Comparison of ENCODE assay signal across 17 cellular contexts in genomic region chr11:124880958-124881357, GRCh38. TPM values are rescaled to one million over a fixed set of nuclear protein-coding genes. Genes with fewer than 3 reads are reported as not detected.
DNase-seq lines count a peak whose midpoint lies in the region; ATAC-seq and TF ChIP-seq lines count a peak whose summit lies in the region.
"Had no signal": no experiment of that assay in that cellular context is flagged by ENCODE, and none has a peak within 500 bp of the region (broad histone marks: within the 10 kb centered on the region; RNA-seq: fewer than 3 reads in every experiment).

No MANE protein-coding gene starts in this region.

- no peaks in the 10 kb centered on the region for H3K9me3 Mint-ChIP-seq in activated naive CD8-positive, alpha-beta T cell treated with anti-CD3 and anti-CD28 coated beads, Interleukin-2, amount 10 ng/mL, durations not matched to agents 7 days and 5 days
- H3K9me3 Mint-ChIP-seq in activated naive CD8-positive, alpha-beta T cell treated with anti-CD3 and anti-CD28 coated beads, Interleukin-2, amount 50 U/mL, for 24 hours: no peaks in the 10 kb centered on the region
- H3K9me3 Mint-ChIP-seq in nephron progenitor cell: no peaks in the 10 kb centered on the region
- no peaks in the 10 kb centered on the region for H3K9me3 Mint-ChIP-seq in type B pancreatic cell
- H3K9me3 Mint-ChIP-seq in stimulated activated naive B cell treated with anti-CD40 and anti-IgM and Interleukin-4, amounts not matched to agents 10 μg/mL and 1 μg/mL and 100 μg/mL, for 72 hours: no peaks in the 10 kb centered on the region
- H3K9me3 Mint-ChIP-seq: CD4-positive, alpha-beta memory T cell had no signal

- POLR2A ChIA-PET in activated naive CD8-positive, alpha-beta T cell treated with anti-CD3 and anti-CD28 coated beads, Interleukin-2, amount 10 ng/mL, durations not matched to agents 7 days and 5 days (lab: Charles Lee): interaction anchor here (1.4 kb wide), 1 partner anchor 73 kb away, joined by 5 read pairs; the partner anchor contains the start of gene CCDC15
- POLR2A ChIA-PET in RWPE1 (lab: Yijun Ruan, JAX; ENCODE audit: low non-redundant PET): no interaction called here

- peaks cover 4% of the 10 kb centered on the region for H3K27me3 Mint-ChIP-seq in activated naive CD8-positive, alpha-beta T cell treated with anti-CD3 and anti-CD28 coated beads, Interleukin-2, amount 10 ng/mL, durations not matched to agents 7 days and 5 days
- no peaks in the 10 kb centered on the region for H3K27me3 Mint-ChIP-seq in activated naive CD8-positive, alpha-beta T cell treated with anti-CD3 and anti-CD28 coated beads, Interleukin-2, amount 50 U/mL, for 24 hours
- H3K27me3 Mint-ChIP-seq in nephron progenitor cell (ENCODE audit: low read depth, poor library complexity): peaks cover 31% of the 10 kb centered on the region
- peaks cover 19% of the 10 kb centered on the region for H3K27me3 Mint-ChIP-seq in type B pancreatic cell
- peaks cover 52 to 58% of the 10 kb centered on the region in 2 donors for H3K27me3 Mint-ChIP-seq in stimulated activated naive B cell treated with anti-CD40 and anti-IgM and Interleukin-4, amounts not matched to agents 10 μg/mL and 1 μg/mL and 100 μg/mL, for 72 hours

- no peaks in the 10 kb centered on the region for H3K36me3 Mint-ChIP-seq in activated naive CD8-positive, alpha-beta T cell treated with anti-CD3 and anti-CD28 coated beads, Interleukin-2, amount 10 ng/mL, durations not matched to agents 7 days and 5 days
- H3K36me3 Mint-ChIP-seq in activated naive CD8-positive, alpha-beta T cell treated with anti-CD3 and anti-CD28 coated beads, Interleukin-2, amount 50 U/mL, for 24 hours (ENCODE audit: low read depth): no peaks in the 10 kb centered on the region
- H3K36me3 Mint-ChIP-seq in nephron progenitor cell (ENCODE audit: low read depth) (no peaks in the 10 kb centered on the region), type B pancreatic cell (no peaks in the 10 kb centered on the region)
- no peaks in the 10 kb centered on the region for H3K36me3 Mint-ChIP-seq in stimulated activated naive B cell treated with anti-CD40 and anti-IgM and Interleukin-4, amounts not matched to agents 10 μg/mL and 1 μg/mL and 100 μg/mL, for 72 hours
- H3K36me3 Mint-ChIP-seq: CD14-positive monocyte; CD4-positive, alpha-beta memory T cell had no signal

- no peak for DNase-seq in activated naive CD8-positive, alpha-beta T cell treated with anti-CD3 and anti-CD28 coated beads, Interleukin-2, amount 10 ng/mL, durations not matched to agents 7 days and 5 days
- DNase-seq in activated naive CD8-positive, alpha-beta T cell treated with anti-CD3 and anti-CD28 coated beads, Interleukin-2, amount 50 U/mL, for 24 hours: no peak
- no peak for DNase-seq in RWPE1 (ENCODE audit: low spot score)
- DNase-seq in nephron progenitor cell: no peak
- peak; percentile 34 for DNase-seq in type B pancreatic cell (ENCODE audit: extremely low spot score, unreplicated experiment)
- no peak for DNase-seq in NCI-H2196 (lab: John Stamatoyannopoulos, UW; ENCODE audit: unreplicated experiment)
- DNase-seq in activated gamma-delta T cell treated with Interleukin-2 at 50 U/mL for 16 hours: no peak
- DNase-seq in stimulated activated naive B cell treated with anti-CD40 and anti-IgM and Interleukin-4, amounts not matched to agents 10 μg/mL and 1 μg/mL and 100 μg/mL, for 72 hours: no peak
- DNase-seq: ACHN; BE2C; CD4-positive, alpha-beta memory T cell; DMS79 treated with DMSO at 0.1 percent for 48 hours; GF-D8 had no signal

- peak overlapping the region; percentile 62 for H3K27ac Mint-ChIP-seq in activated naive CD8-positive, alpha-beta T cell treated with anti-CD3 and anti-CD28 coated beads, Interleukin-2, amount 10 ng/mL, durations not matched to agents 7 days and 5 days
- H3K27ac Mint-ChIP-seq in activated naive CD8-positive, alpha-beta T cell treated with anti-CD3 and anti-CD28 coated beads, Interleukin-2, amount 50 U/mL, for 24 hours: no peak overlapping the region
- H3K27ac Mint-ChIP-seq in nephron progenitor cell (peak overlapping the region; percentile 65), type B pancreatic cell (no peak overlapping the region)
- no peak overlapping the region for H3K27ac Mint-ChIP-seq in stimulated activated naive B cell treated with anti-CD40 and anti-IgM and Interleukin-4, amounts not matched to agents 10 μg/mL and 1 μg/mL and 100 μg/mL, for 72 hours
- H3K27ac Mint-ChIP-seq: CD14-positive monocyte, H9 had no signal

- H3K27ac ChIP-seq in RWPE1: peak overlapping the region; percentile 12
- H3K27ac ChIP-seq: HL-60 had no signal

- TF ChIP-seq CTCF in RWPE1 (conservative IDR thresholded peaks at IDR 0.05; ENCODE audit: low read depth): no peak
- TF ChIP-seq CTCF in nephron progenitor cell (IDR thresholded peaks at IDR 0.05): no peak
- no peak for TF ChIP-seq CTCF in type B pancreatic cell (conservative IDR thresholded peaks at IDR 0.05)

- H3K4me3 Mint-ChIP-seq in activated naive CD8-positive, alpha-beta T cell treated with anti-CD3 and anti-CD28 coated beads, Interleukin-2, amount 10 ng/mL, durations not matched to agents 7 days and 5 days: no peak overlapping the region
- H3K4me3 Mint-ChIP-seq in activated naive CD8-positive, alpha-beta T cell treated with anti-CD3 and anti-CD28 coated beads, Interleukin-2, amount 50 U/mL, for 24 hours: no peak overlapping the region
- H3K4me3 Mint-ChIP-seq in nephron progenitor cell (no peak overlapping the region), type B pancreatic cell (no peak overlapping the region)
- H3K4me3 Mint-ChIP-seq in stimulated activated naive B cell treated with anti-CD40 and anti-IgM and Interleukin-4, amounts not matched to agents 10 μg/mL and 1 μg/mL and 100 μg/mL, for 72 hours: no peak overlapping the region
- H3K4me3 Mint-ChIP-seq: CD14-positive monocyte; CD4-positive, alpha-beta memory T cell had no signal

- peaks cover 14% of the 10 kb centered on the region for H3K4me1 Mint-ChIP-seq in activated naive CD8-positive, alpha-beta T cell treated with anti-CD3 and anti-CD28 coated beads, Interleukin-2, amount 10 ng/mL, durations not matched to agents 7 days and 5 days
- H3K4me1 Mint-ChIP-seq in activated naive CD8-positive, alpha-beta T cell treated with anti-CD3 and anti-CD28 coated beads, Interleukin-2, amount 50 U/mL, for 24 hours: peaks cover 12% of the 10 kb centered on the region
- peaks cover 66% of the 10 kb centered on the region for H3K4me1 Mint-ChIP-seq in nephron progenitor cell
- peaks cover 12% of the 10 kb centered on the region for H3K4me1 Mint-ChIP-seq in type B pancreatic cell (ENCODE audit: unreplicated experiment)
- H3K4me1 Mint-ChIP-seq in stimulated activated naive B cell treated with anti-CD40 and anti-IgM and Interleukin-4, amounts not matched to agents 10 μg/mL and 1 μg/mL and 100 μg/mL, for 72 hours: peaks cover 12 to 18% of the 10 kb centered on the region in 2 donors

- CTCF ChIA-PET in RWPE1 (lab: Yijun Ruan, JAX): no interaction called here

- ATAC-seq in activated naive CD8-positive, alpha-beta T cell treated with anti-CD3 and anti-CD28 coated beads, Interleukin-2, amount 10 ng/mL, durations not matched to agents 7 days and 5 days (ENCODE audit: low read depth): no peak
- no peak for ATAC-seq in activated naive CD8-positive, alpha-beta T cell treated with anti-CD3 and anti-CD28 coated beads, Interleukin-2, amount 50 U/mL, for 24 hours
- no peak for ATAC-seq in stimulated activated naive B cell treated with anti-CD40 and anti-IgM and Interleukin-4, amounts not matched to agents 10 μg/mL and 1 μg/mL and 100 μg/mL, for 72 hours (replicated peaks)

RNA-seq across cellular contexts. Expression of gene ROBO3, which starts 15.7 kb away (rescaled TPM):
- 10 to 100 TPM; 19.6 to 23.7 TPM for total RNA-seq in activated naive CD8-positive, alpha-beta T cell treated with anti-CD3 and anti-CD28 coated beads, Interleukin-2, amount 10 ng/mL, durations not matched to agents 7 days and 5 days
- total RNA-seq in type B pancreatic cell (ENCODE audit: low replicate concordance): 5.5 and 27.4 TPM in 2 replicates

RNA-seq across cellular contexts. Expression of gene ROBO4, which starts 16.7 kb away (rescaled TPM):
- not detected for total RNA-seq in activated naive CD8-positive, alpha-beta T cell treated with anti-CD3 and anti-CD28 coated beads, Interleukin-2, amount 10 ng/mL, durations not matched to agents 7 days and 5 days
- total RNA-seq in type B pancreatic cell (ENCODE audit: low replicate concordance): not detected in 2 replicates
- total RNA-seq: CD4-positive, alpha-beta memory T cell; H1; H9 had no signal

RNA-seq across cellular contexts. Expression of gene HEPN1, which starts 38.1 kb away (rescaled TPM):
- total RNA-seq in activated naive CD8-positive, alpha-beta T cell treated with anti-CD3 and anti-CD28 coated beads, Interleukin-2, amount 10 ng/mL, durations not matched to agents 7 days and 5 days: not detected
- total RNA-seq in type B pancreatic cell (ENCODE audit: low replicate concordance): not detected in 2 replicates
- total RNA-seq: CD4-positive, alpha-beta memory T cell; H1; H9 had no signal

RNA-seq across cellular contexts. Expression of gene HEPACAM, which starts 54.9 kb away (rescaled TPM):
- not detected for total RNA-seq in activated naive CD8-positive, alpha-beta T cell treated with anti-CD3 and anti-CD28 coated beads, Interleukin-2, amount 10 ng/mL, durations not matched to agents 7 days and 5 days
- total RNA-seq in type B pancreatic cell (ENCODE audit: low replicate concordance): 0.43 TPM in 1 of 2 replicates, not detected in the other
- total RNA-seq: CD4-positive, alpha-beta memory T cell; H1; H9 had no signal

Comparison
In these comparisons a context has a peak if more than half of its experiments do, and no peak if none do; other contexts are left out.
1. H3K27ac Mint-ChIP-seq: peak in activated naive CD8-positive, alpha-beta T cell treated with anti-CD3 and anti-CD28 coated beads, Interleukin-2, amount 10 ng/mL, durations not matched to agents 7 days and 5 days (single experiment) and nephron progenitor cell (single experiment); none in activated naive CD8-positive, alpha-beta T cell treated with anti-CD3 and anti-CD28 coated beads, Interleukin-2, amount 50 U/mL, for 24 hours (single experiment), type B pancreatic cell (single experiment) and stimulated activated naive B cell treated with anti-CD40 and anti-IgM and Interleukin-4, amounts not matched to agents 10 μg/mL and 1 μg/mL and 100 μg/mL, for 72 hours (single experiment).